ENCODE assay signal across 4 cellular contexts in the genomic region with DNA sequence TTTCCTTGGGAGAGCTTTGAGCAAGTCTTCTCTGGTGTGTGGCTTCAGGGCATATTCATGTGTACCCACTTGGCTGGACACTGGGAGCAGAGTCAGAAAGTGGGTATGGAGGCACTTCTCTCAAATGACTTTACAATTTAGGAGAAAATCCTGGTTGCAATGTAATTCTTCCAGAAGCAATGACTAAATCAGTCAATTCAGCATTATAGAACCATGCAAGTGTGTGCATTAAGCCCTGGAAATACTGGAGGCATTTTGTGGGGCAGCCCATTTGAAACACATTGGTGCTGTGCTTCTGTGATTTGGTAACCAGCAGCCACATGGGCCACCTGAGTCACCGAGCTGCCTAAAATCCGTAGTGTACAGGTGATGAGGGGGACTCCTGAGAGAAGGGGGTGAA.
TF ChIP-seq lines count a peak whose summit lies in the region.

No MANE protein-coding gene starts in this region.

TF ChIP-seq in HepG2, 621 proteins besides CTCF, POLR2A, EP300 and RAD21:
- TF ChIP-seq ZNF263 (CRISPR knock-in tag; IDR thresholded peaks at IDR 0.05): no peak
- TF ChIP-seq SOX13 (IDR thresholded peaks at IDR 0.05): no peak
- TF ChIP-seq SOX13 (CRISPR knock-in tag; conservative IDR thresholded peaks at IDR 0.05 in 1 of 2, IDR thresholded peaks at IDR 0.05 in 1 of 2): no peak
- TF ChIP-seq MAFK (conservative IDR thresholded peaks at IDR 0.05 in 1 of 2, IDR thresholded peaks at IDR 0.05 in 1 of 2; ENCODE audit: low read length in 2 of 2): peak; percentile 57 to 64
- no peak for TF ChIP-seq ZNF317 (CRISPR knock-in tag; IDR thresholded peaks at IDR 0.05)
- TF ChIP-seq, protein P1, sequence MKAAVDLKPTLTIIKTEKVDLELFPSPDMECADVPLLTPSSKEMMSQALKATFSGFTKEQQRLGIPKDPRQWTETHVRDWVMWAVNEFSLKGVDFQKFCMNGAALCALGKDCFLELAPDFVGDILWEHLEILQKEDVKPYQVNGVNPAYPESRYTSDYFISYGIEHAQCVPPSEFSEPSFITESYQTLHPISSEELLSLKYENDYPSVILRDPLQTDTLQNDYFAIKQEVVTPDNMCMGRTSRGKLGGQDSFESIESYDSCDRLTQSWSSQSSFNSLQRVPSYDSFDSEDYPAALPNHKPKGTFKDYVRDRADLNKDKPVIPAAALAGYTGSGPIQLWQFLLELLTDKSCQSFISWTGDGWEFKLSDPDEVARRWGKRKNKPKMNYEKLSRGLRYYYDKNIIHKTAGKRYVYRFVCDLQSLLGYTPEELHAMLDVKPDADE (CRISPR knock-in tag; IDR thresholded peaks at IDR 0.05): no peak
- peak; percentile 50; the same call in 1 of the 2 replicates for TF ChIP-seq MAFF (IDR thresholded peaks at IDR 0.05; ENCODE audit: low read depth, low read length)

TF ChIP-seq in A549, 52 proteins besides CTCF, POLR2A, EP300 and RAD21:
- TF ChIP-seq HEYL (CRISPR knock-in tag; IDR thresholded peaks at IDR 0.05) (no peak), MAFK (IDR thresholded peaks at IDR 0.05; ENCODE audit: partially characterized antibody) (peak; percentile 25), GATA3 (IDR thresholded peaks at IDR 0.05; ENCODE audit: borderline replicate concordance) (no peak), ZSCAN20 (CRISPR knock-in tag; IDR thresholded peaks at IDR 0.05) (no peak)
- TF ChIP-seq, protein P2, sequence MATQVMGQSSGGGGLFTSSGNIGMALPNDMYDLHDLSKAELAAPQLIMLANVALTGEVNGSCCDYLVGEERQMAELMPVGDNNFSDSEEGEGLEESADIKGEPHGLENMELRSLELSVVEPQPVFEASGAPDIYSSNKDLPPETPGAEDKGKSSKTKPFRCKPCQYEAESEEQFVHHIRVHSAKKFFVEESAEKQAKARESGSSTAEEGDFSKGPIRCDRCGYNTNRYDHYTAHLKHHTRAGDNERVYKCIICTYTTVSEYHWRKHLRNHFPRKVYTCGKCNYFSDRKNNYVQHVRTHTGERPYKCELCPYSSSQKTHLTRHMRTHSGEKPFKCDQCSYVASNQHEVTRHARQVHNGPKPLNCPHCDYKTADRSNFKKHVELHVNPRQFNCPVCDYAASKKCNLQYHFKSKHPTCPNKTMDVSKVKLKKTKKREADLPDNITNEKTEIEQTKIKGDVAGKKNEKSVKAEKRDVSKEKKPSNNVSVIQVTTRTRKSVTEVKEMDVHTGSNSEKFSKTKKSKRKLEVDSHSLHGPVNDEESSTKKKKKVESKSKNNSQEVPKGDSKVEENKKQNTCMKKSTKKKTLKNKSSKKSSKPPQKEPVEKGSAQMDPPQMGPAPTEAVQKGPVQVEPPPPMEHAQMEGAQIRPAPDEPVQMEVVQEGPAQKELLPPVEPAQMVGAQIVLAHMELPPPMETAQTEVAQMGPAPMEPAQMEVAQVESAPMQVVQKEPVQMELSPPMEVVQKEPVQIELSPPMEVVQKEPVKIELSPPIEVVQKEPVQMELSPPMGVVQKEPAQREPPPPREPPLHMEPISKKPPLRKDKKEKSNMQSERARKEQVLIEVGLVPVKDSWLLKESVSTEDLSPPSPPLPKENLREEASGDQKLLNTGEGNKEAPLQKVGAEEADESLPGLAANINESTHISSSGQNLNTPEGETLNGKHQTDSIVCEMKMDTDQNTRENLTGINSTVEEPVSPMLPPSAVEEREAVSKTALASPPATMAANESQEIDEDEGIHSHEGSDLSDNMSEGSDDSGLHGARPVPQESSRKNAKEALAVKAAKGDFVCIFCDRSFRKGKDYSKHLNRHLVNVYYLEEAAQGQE (IDR thresholded peaks at IDR 0.05): no peak

TF ChIP-seq in IMR-90, 13 proteins besides CTCF, POLR2A, EP300 and RAD21:
- TF ChIP-seq MAFK (IDR thresholded peaks at IDR 0.05; ENCODE audit: low read depth, low read length): peak; percentile 23; the same call in 1 of the 2 replicates
- no peak for TF ChIP-seq MAZ (IDR thresholded peaks at IDR 0.05; ENCODE audit: borderline replicate concordance, low read depth, low read length)
- no peak for TF ChIP-seq CHD1 (IDR thresholded peaks at IDR 0.05; ENCODE audit: low read depth, low read length)
- TF ChIP-seq, protein P3, sequence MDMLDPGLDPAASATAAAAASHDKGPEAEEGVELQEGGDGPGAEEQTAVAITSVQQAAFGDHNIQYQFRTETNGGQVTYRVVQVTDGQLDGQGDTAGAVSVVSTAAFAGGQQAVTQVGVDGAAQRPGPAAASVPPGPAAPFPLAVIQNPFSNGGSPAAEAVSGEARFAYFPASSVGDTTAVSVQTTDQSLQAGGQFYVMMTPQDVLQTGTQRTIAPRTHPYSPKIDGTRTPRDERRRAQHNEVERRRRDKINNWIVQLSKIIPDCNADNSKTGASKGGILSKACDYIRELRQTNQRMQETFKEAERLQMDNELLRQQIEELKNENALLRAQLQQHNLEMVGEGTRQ (IDR thresholded peaks at IDR 0.05; ENCODE audit: low read depth, low read length): no peak
- no peak for TF ChIP-seq SMC3 (IDR thresholded peaks at IDR 0.05; ENCODE audit: low read depth, low read length)

TF ChIP-seq in K562, 482 proteins besides CTCF, POLR2A, EP300 and RAD21:
- TF ChIP-seq FOSL1 (tag; conservative IDR thresholded peaks at IDR 0.05) (no peak), TCF7L2 (IDR thresholded peaks at IDR 0.05; ENCODE audit: low read depth, low read length) (no peak), ZNF316 (IDR thresholded peaks at IDR 0.05) (0 out of 2 replicates have a peak, but pooled peaks have one; percentile 25)
- TF ChIP-seq, protein P4, sequence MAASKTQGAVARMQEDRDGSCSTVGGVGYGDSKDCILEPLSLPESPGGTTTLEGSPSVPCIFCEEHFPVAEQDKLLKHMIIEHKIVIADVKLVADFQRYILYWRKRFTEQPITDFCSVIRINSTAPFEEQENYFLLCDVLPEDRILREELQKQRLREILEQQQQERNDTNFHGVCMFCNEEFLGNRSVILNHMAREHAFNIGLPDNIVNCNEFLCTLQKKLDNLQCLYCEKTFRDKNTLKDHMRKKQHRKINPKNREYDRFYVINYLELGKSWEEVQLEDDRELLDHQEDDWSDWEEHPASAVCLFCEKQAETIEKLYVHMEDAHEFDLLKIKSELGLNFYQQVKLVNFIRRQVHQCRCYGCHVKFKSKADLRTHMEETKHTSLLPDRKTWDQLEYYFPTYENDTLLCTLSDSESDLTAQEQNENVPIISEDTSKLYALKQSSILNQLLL (CRISPR knock-in tag; IDR thresholded peaks at IDR 0.05; ENCODE audit: borderline replicate concordance): no peak
TF ChIP-seq in K562: peak in this region for 1.
